ENCODE assay signal across 1 cellular context in the genomic region with DNA sequence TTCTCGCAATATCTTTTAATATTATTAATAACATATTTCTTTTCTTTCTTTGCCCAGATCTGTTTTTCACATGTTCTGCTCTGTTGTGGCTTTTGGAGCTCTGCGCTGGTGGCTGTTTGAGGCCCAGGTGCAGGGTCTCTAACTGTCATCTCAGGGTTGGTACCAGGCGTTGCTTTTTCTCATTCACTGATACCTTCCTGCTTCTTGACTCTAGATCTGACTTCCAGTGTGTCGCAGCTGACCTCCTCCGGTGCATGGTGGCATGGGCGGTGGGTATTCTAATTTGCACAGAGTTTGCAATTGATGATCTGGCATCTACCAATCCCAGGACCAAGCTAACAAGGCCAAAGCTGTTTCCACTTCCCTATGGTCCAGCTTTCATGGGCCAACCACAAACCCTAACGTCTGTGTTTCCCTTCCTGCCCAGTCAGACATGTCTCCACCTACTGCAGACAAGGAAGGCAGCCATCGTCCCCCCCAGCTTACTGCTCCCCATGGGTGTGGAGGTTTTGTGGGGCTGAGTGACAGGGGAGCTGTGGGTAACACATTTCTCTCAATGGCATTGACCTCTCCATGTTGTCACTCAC.
TF ChIP-seq lines count a peak whose summit lies in the region.

No MANE protein-coding gene starts in this region.

TF ChIP-seq in GM23338, 12 proteins besides CTCF, POLR2A, EP300 and RAD21:
- TF ChIP-seq NANOG (IDR thresholded peaks at IDR 0.05; ENCODE audit: borderline replicate concordance) (no peak), EZH2phosphoT487 (IDR thresholded peaks at IDR 0.05; ENCODE audit: unreplicated experiment) (no peak), ZNF114 (CRISPR knock-in tag; IDR thresholded peaks at IDR 0.05) (no peak), STAT1 (IDR thresholded peaks at IDR 0.05; ENCODE audit: unreplicated experiment) (no peak), JUNB (IDR thresholded peaks at IDR 0.05; ENCODE audit: unreplicated experiment) (no peak), POLR2AphosphoS5 (IDR thresholded peaks at IDR 0.05; ENCODE audit: low read depth) (no peak), EZH2 (IDR thresholded peaks at IDR 0.05; ENCODE audit: low read depth, unreplicated experiment) (no peak), ZNF331 (CRISPR knock-in tag; IDR thresholded peaks at IDR 0.05; ENCODE audit: low read depth) (no peak), CREB1 (CRISPR knock-in tag; IDR thresholded peaks at IDR 0.05; ENCODE audit: low read depth) (no peak)
- TF ChIP-seq, protein P1, sequence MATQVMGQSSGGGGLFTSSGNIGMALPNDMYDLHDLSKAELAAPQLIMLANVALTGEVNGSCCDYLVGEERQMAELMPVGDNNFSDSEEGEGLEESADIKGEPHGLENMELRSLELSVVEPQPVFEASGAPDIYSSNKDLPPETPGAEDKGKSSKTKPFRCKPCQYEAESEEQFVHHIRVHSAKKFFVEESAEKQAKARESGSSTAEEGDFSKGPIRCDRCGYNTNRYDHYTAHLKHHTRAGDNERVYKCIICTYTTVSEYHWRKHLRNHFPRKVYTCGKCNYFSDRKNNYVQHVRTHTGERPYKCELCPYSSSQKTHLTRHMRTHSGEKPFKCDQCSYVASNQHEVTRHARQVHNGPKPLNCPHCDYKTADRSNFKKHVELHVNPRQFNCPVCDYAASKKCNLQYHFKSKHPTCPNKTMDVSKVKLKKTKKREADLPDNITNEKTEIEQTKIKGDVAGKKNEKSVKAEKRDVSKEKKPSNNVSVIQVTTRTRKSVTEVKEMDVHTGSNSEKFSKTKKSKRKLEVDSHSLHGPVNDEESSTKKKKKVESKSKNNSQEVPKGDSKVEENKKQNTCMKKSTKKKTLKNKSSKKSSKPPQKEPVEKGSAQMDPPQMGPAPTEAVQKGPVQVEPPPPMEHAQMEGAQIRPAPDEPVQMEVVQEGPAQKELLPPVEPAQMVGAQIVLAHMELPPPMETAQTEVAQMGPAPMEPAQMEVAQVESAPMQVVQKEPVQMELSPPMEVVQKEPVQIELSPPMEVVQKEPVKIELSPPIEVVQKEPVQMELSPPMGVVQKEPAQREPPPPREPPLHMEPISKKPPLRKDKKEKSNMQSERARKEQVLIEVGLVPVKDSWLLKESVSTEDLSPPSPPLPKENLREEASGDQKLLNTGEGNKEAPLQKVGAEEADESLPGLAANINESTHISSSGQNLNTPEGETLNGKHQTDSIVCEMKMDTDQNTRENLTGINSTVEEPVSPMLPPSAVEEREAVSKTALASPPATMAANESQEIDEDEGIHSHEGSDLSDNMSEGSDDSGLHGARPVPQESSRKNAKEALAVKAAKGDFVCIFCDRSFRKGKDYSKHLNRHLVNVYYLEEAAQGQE (IDR thresholded peaks at IDR 0.05; ENCODE audit: unreplicated experiment): no peak
- TF ChIP-seq, protein P2, sequence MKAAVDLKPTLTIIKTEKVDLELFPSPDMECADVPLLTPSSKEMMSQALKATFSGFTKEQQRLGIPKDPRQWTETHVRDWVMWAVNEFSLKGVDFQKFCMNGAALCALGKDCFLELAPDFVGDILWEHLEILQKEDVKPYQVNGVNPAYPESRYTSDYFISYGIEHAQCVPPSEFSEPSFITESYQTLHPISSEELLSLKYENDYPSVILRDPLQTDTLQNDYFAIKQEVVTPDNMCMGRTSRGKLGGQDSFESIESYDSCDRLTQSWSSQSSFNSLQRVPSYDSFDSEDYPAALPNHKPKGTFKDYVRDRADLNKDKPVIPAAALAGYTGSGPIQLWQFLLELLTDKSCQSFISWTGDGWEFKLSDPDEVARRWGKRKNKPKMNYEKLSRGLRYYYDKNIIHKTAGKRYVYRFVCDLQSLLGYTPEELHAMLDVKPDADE (IDR thresholded peaks at IDR 0.05): no peak
- TF ChIP-seq, protein P3, sequence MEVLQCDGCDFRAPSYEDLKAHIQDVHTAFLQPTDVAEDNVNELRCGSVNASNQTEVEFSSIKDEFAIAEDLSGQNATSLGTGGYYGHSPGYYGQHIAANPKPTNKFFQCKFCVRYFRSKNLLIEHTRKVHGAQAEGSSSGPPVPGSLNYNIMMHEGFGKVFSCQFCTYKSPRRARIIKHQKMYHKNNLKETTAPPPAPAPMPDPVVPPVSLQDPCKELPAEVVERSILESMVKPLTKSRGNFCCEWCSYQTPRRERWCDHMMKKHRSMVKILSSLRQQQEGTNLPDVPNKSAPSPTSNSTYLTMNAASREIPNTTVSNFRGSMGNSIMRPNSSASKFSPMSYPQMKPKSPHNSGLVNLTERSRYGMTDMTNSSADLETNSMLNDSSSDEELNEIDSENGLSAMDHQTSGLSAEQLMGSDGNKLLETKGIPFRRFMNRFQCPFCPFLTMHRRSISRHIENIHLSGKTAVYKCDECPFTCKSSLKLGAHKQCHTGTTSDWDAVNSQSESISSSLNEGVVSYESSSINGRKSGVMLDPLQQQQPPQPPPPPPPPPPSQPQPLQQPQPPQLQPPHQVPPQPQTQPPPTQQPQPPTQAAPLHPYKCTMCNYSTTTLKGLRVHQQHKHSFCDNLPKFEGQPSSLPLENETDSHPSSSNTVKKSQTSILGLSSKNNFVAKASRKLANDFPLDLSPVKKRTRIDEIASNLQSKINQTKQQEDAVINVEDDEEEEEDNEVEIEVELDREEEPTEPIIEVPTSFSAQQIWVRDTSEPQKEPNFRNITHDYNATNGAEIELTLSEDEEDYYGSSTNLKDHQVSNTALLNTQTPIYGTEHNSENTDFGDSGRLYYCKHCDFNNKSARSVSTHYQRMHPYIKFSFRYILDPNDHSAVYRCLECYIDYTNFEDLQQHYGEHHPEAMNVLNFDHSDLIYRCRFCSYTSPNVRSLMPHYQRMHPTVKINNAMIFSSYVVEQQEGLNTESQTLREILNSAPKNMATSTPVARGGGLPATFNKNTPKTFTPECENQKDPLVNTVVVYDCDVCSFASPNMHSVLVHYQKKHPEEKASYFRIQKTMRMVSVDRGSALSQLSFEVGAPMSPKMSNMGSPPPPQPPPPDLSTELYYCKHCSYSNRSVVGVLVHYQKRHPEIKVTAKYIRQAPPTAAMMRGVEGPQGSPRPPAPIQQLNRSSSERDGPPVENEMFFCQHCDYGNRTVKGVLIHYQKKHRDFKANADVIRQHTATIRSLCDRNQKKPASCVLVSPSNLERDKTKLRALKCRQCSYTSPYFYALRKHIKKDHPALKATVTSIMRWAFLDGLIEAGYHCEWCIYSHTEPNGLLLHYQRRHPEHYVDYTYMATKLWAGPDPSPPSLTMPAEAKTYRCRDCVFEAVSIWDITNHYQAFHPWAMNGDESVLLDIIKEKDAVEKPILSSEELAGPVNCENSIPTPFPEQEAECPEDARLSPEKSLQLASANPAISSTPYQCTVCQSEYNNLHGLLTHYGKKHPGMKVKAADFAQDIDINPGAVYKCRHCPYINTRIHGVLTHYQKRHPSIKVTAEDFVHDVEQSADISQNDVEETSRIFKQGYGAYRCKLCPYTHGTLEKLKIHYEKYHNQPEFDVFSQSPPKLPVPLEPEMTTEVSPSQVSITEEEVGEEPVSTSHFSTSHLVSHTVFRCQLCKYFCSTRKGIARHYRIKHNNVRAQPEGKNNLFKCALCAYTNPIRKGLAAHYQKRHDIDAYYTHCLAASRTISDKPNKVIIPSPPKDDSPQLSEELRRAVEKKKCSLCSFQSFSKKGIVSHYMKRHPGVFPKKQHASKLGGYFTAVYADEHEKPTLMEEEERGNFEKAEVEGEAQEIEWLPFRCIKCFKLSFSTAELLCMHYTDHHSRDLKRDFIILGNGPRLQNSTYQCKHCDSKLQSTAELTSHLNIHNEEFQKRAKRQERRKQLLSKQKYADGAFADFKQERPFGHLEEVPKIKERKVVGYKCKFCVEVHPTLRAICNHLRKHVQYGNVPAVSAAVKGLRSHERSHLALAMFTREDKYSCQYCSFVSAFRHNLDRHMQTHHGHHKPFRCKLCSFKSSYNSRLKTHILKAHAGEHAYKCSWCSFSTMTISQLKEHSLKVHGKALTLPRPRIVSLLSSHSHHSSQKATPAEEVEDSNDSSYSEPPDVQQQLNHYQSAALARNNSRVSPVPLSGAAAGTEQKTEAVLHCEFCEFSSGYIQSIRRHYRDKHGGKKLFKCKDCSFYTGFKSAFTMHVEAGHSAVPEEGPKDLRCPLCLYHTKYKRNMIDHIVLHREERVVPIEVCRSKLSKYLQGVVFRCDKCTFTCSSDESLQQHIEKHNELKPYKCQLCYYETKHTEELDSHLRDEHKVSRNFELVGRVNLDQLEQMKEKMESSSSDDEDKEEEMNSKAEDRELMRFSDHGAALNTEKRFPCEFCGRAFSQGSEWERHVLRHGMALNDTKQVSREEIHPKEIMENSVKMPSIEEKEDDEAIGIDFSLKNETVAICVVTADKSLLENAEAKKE (CRISPR knock-in tag; IDR thresholded peaks at IDR 0.05): no peak
